ENCODE assay signal across 9 cellular contexts in the genomic region with DNA sequence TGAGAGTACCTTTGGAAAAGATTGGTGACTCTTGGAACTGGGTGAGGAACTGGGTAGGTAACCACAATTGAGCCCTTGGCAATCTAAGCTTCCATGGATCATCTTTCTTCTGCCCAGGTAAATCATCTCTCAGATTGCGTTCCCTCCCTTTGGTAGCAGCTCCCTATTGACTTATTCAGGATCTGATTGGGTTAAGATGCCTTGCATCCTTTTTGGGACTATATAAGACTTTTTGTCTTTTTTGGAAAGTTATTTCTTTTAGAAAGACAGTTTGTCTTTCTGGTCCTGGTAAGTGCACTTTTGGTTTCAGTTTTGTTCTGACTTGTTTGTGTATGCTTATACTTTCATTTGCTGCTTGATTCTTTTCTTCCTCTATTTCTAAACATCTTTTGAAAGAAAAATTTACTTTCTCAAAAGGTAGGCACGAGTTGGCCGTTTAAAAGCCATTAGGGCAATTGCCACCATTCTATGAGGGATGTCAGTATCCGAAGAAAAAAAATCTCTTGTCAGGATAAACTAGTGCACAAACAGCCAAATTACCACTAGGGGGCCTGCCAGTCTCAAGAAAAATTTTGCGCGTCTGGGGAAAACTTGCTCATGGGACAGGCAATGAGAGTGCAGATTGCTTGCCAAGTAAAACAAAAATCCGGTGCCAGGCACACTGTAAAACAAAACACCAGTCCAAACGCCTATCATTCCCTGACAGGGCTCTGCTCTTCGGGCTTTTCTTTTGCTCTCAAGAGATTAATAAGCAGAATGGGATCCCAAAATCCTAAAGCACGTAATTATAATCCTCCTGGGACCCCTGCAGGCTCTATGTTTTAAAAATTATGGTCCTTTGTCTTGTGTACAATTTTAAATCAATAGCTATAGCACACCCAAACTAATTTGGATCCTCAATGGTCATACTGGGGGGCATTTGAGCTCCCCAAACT. TPM values are rescaled to one million over a fixed set of nuclear protein-coding genes. Genes with fewer than 3 reads are reported as not detected.
DNase-seq lines count a peak whose midpoint lies in the region; ATAC-seq, FAIRE-seq and TF ChIP-seq lines count a peak whose summit lies in the region.
"Had no signal": no experiment of that assay in that cellular context is flagged by ENCODE, and none has a peak within 500 bp of the region (broad histone marks: within the 10 kb centered on the region; RNA-seq: fewer than 3 reads in every experiment).

No MANE protein-coding gene starts in this region.

- H3K4me1 ChIP-seq in CD4-positive, alpha-beta memory T cell (ENCODE audit: insufficient read depth, low read length) = peaks cover 9% of the 10 kb centered on the region
- peaks cover 7% of the 10 kb centered on the region for H3K4me1 ChIP-seq in endothelial cell of umbilical vein (ENCODE audit: control insufficient read depth, extremely low read depth, insufficient read depth, low read length)
- H3K4me1 ChIP-seq in mucosa of stomach (ENCODE audit: control insufficient read depth, insufficient read depth, low read length) = peaks cover 14% of the 10 kb centered on the region

- ATAC-seq in GM19452 (IDR thresholded peaks at IDR 0.05; ENCODE audit: unreplicated experiment) = peak; percentile 62
- ATAC-seq in activated CD8-positive, alpha-beta memory T cell treated with anti-CD3 and anti-CD28 coated beads, Interleukin-2, amount 10 ng/mL, durations not matched to agents 7 days and 5 days = peak; percentile 84

- dilution Hi-C loops in endothelial cell of umbilical vein (cut with MboI; ENCODE audit: extremely low pct_ligation_motif_present, low sequenced_read_pairs) = no loop called here

- H3K9me3 ChIP-seq in CD4-positive, alpha-beta memory T cell (ENCODE audit: control insufficient read depth in 1 of 2, low read length in 2 of 2) = no peaks in the 10 kb centered on the region
- H3K9me3 ChIP-seq in endothelial cell of umbilical vein (replicated peaks; ENCODE audit: control insufficient read depth, insufficient read depth, low read length) (no peaks in the 10 kb centered on the region), mucosa of stomach (ENCODE audit: control insufficient read depth, low read length) (no peaks in the 10 kb centered on the region)

- no peaks in the 10 kb centered on the region for H3K9me1 ChIP-seq in endothelial cell of umbilical vein (replicated peaks; ENCODE audit: control insufficient read depth, extremely low read depth, insufficient read depth, low read length)

- intact Hi-C loops in CD4-positive, alpha-beta memory T cell (cut with micrococcal nuclease) = loop anchor here (1.0 to 10.0 kb wide), 4 partner anchors 345 to 920 kb away; no protein-coding TSS in a partner anchor
- intact Hi-C loops in endothelial cell of umbilical vein (cut with micrococcal nuclease) = loop anchor here (1.0 kb wide), 2 partner anchors 345 to 526 kb away; no protein-coding TSS in a partner anchor

- POLR2A ChIA-PET in CD4-positive, alpha-beta memory T cell (lab: Charles Lee; ENCODE audit: partially characterized antibody) = interaction anchor here (1.2 kb wide), 1 partner anchor 363 kb away, joined by 3 read pairs; no protein-coding TSS in a partner anchor
- POLR2A ChIA-PET in endothelial cell of umbilical vein (lab: Charles Lee) = interaction anchor here (0.6 kb wide), 1 partner anchor 348 kb away, joined by 3 read pairs; no protein-coding TSS in a partner anchor

- no peaks in the 10 kb centered on the region for H3K27me3 ChIP-seq in CD4-positive, alpha-beta memory T cell (ENCODE audit: insufficient read depth, low read length)
- peaks cover 6 to 38% of the 10 kb centered on the region in 2 experiments for H3K27me3 ChIP-seq in endothelial cell of umbilical vein (ENCODE audit: control insufficient read depth in 2 of 2, insufficient read depth in 2 of 2, low read length in 2 of 2)
- H3K27me3 ChIP-seq in mucosa of stomach (ENCODE audit: control insufficient read depth, insufficient read depth, low read length) = no peaks in the 10 kb centered on the region

- H3K36me3 ChIP-seq in CD4-positive, alpha-beta memory T cell (ENCODE audit: insufficient read depth, low read length) = no peaks in the 10 kb centered on the region
- H3K36me3 ChIP-seq in endothelial cell of umbilical vein (ENCODE audit: control insufficient read depth in 2 of 2, extremely low read depth in 1 of 2, insufficient read depth in 2 of 2, low read length in 2 of 2) (no peaks in the 10 kb centered on the region), mucosa of stomach (ENCODE audit: control insufficient read depth, insufficient read depth, low read length) (no peaks in the 10 kb centered on the region)

- peaks cover 30 to 47% of the 10 kb centered on the region in 2 donors for H3K27me3 Mint-ChIP-seq in CD4-positive, alpha-beta memory T cell
- H3K27me3 Mint-ChIP-seq in activated CD8-positive, alpha-beta memory T cell treated with anti-CD3 and anti-CD28 coated beads, Interleukin-2, amount 10 ng/mL, durations not matched to agents 7 days and 5 days = peaks cover 42% of the 10 kb centered on the region

- BruUV-seq in endothelial cell of umbilical vein (replicated peaks; lab: Mats Ljungman, UMichigan) = no TSS peak

- peak; percentile 73 to 92 for TF ChIP-seq CTCF in endothelial cell of umbilical vein (IDR thresholded peaks at IDR 0.05; ENCODE audit: extremely low read depth in 1 of 2, insufficient read depth in 1 of 2, low read depth in 1 of 2, low read length in 2 of 2)

- peak overlapping the region; percentile 37 to 40 for H3K4me3 ChIP-seq in CD4-positive, alpha-beta memory T cell (ENCODE audit: low read length in 2 of 2)
- H3K4me3 ChIP-seq in endothelial cell of umbilical vein (replicated peaks in 1 of 3; ENCODE audit: insufficient read depth in 1 of 3, low read depth in 1 of 3, low read length in 3 of 3) = peak overlapping the region; percentile 24 to 96 (median 89)
- peak overlapping the region; percentile 29 for H3K4me3 ChIP-seq in mucosa of stomach (ENCODE audit: low read length)

- peak overlapping the region; percentile 95 for H2AFZ ChIP-seq in endothelial cell of umbilical vein (ENCODE audit: low read depth, low read length)

- peak; percentile 66 to 70 (median 68) for DNase-seq in CD4-positive, alpha-beta memory T cell
- DNase-seq in HT1080 (ENCODE audit: low read depth) (peak; percentile 82), NOMO-1 treated with dmso at 0.1 percent for 144 hours (lab: John Stamatoyannopoulos, UW; ENCODE audit: unreplicated experiment) (peak; percentile 65), endothelial cell of umbilical vein (ENCODE audit: low read depth, low spot score) (peak; percentile 96)
- DNase-seq in activated CD8-positive, alpha-beta memory T cell treated with anti-CD3 and anti-CD28 coated beads, Interleukin-2, amount 10 ng/mL, durations not matched to agents 7 days and 5 days = peak; percentile 80
- peak; percentile 12 to 49 for DNase-seq in stimulated activated CD8-positive, alpha-beta memory T cell treated with anti-CD3 and anti-CD28 coated beads, Interleukin-4, amount 100 ng/mL, for 4 hours (ENCODE audit: low read depth in 2 of 2, low spot score in 1 of 2)

- H3K27ac Mint-ChIP-seq in CD4-positive, alpha-beta memory T cell = peak overlapping the region; percentile 66 to 94 (median 92)
- H3K27ac Mint-ChIP-seq in activated CD8-positive, alpha-beta memory T cell treated with anti-CD3 and anti-CD28 coated beads, Interleukin-2, amount 10 ng/mL, durations not matched to agents 7 days and 5 days = peak overlapping the region; percentile 91

- H3K79me2 ChIP-seq in endothelial cell of umbilical vein (ENCODE audit: control insufficient read depth, insufficient read depth, low read length) = no peaks in the 10 kb centered on the region

- H3K36me3 Mint-ChIP-seq in CD4-positive, alpha-beta memory T cell = peaks cover 0 to 4% of the 10 kb centered on the region in 2 donors
- H3K36me3 Mint-ChIP-seq in activated CD8-positive, alpha-beta memory T cell treated with anti-CD3 and anti-CD28 coated beads, Interleukin-2, amount 10 ng/mL, durations not matched to agents 7 days and 5 days = no peaks in the 10 kb centered on the region

- H3K4me2 ChIP-seq in endothelial cell of umbilical vein (ENCODE audit: insufficient read depth, low read length) = peak overlapping the region; percentile 98

- peak overlapping the region; percentile 18 for H3K27ac ChIP-seq in CD4-positive, alpha-beta memory T cell (ENCODE audit: low read depth, low read length)
- H3K27ac ChIP-seq in endothelial cell of umbilical vein (ENCODE audit: insufficient read depth, low read depth, low read length) = peak overlapping the region; percentile 26

- no peaks in the 10 kb centered on the region for H4K20me1 ChIP-seq in endothelial cell of umbilical vein (replicated peaks; ENCODE audit: control insufficient read depth, extremely low read depth, insufficient read depth, low read length)

- H3K4me3 Mint-ChIP-seq in CD4-positive, alpha-beta memory T cell = peak overlapping the region; percentile 84 to 96 (median 91)
- peak overlapping the region; percentile 83 for H3K4me3 Mint-ChIP-seq in activated CD8-positive, alpha-beta memory T cell treated with anti-CD3 and anti-CD28 coated beads, Interleukin-2, amount 10 ng/mL, durations not matched to agents 7 days and 5 days

- TF ChIP-seq POLR2A in endothelial cell of umbilical vein (IDR thresholded peaks at IDR 0.05; ENCODE audit: low read depth, low read length) = no peak

- CTCF ChIA-PET in CD4-positive, alpha-beta memory T cell (lab: Charles Lee; ENCODE audit: partially characterized antibody) = interaction anchor here (0.6 to 5.0 kb wide), 19 partner anchors 8 to 892 kb away, joined by 3 to 71 read pairs (median 4); no protein-coding TSS in a partner anchor
- CTCF ChIA-PET in activated CD8-positive, alpha-beta memory T cell treated with anti-CD3 and anti-CD28 coated beads, Interleukin-2, amount 10 ng/mL, durations not matched to agents 7 days and 5 days (lab: Charles Lee) = interaction anchor here (0.8 to 2.9 kb wide), 18 partner anchors 9 to 370 kb away, joined by 3 to 17 read pairs (median 4); a partner anchor contains a TSS
- CTCF ChIA-PET in endothelial cell of umbilical vein (lab: Charles Lee) = interaction anchor here (0.5 to 4.7 kb wide), 17 partner anchors 7 to 885 kb away, joined by 3 to 97 read pairs (median 4); a partner anchor contains a TSS

- peak overlapping the region; percentile 67 for H3K9ac ChIP-seq in endothelial cell of umbilical vein (replicated peaks; ENCODE audit: extremely low read depth, insufficient read depth, low read length)
- H3K9ac ChIP-seq in mucosa of stomach (ENCODE audit: low read length) = peak overlapping the region; percentile 62

- peak; percentile 97 for FAIRE-seq in endothelial cell of umbilical vein (lab: Jason Lieb, UNC)
- FAIRE-seq: colon had no signal

- peaks cover 7 to 11% (median 9%) of the 10 kb centered on the region in 4 donors for H3K4me1 Mint-ChIP-seq in CD4-positive, alpha-beta memory T cell
- H3K4me1 Mint-ChIP-seq in activated CD8-positive, alpha-beta memory T cell treated with anti-CD3 and anti-CD28 coated beads, Interleukin-2, amount 10 ng/mL, durations not matched to agents 7 days and 5 days = peaks cover 14% of the 10 kb centered on the region

- peaks cover 0 to 2% (median 0%) of the 10 kb centered on the region in 8 donors for H3K9me3 Mint-ChIP-seq in CD4-positive, alpha-beta memory T cell
- H3K9me3 Mint-ChIP-seq in activated CD8-positive, alpha-beta memory T cell treated with anti-CD3 and anti-CD28 coated beads, Interleukin-2, amount 10 ng/mL, durations not matched to agents 7 days and 5 days (ENCODE audit: low read depth) = no peaks in the 10 kb centered on the region

RNA-seq across cellular contexts. Expression of a gene that starts 12.8 kb away (rescaled TPM):
- not detected for total RNA-seq in CD4-positive, alpha-beta memory T cell
- not detected for polyA plus RNA-seq in CD4-positive, alpha-beta memory T cell
- total RNA-seq in HT1080 (2014; rRNA removed; shearing (Covaris generic)) = not detected in 2 replicates
- not detected in 2 replicates for polyA plus RNA-seq in HT1080 (2015; cell fraction: cytosol; rRNA removed)
- polyA plus RNA-seq in HT1080 (2015; cell fraction: nucleus; rRNA removed) = not detected in 2 replicates
- total RNA-seq in activated CD8-positive, alpha-beta memory T cell treated with anti-CD3 and anti-CD28 coated beads, Interleukin-2, amount 10 ng/mL, durations not matched to agents 7 days and 5 days = not detected
- not detected in 2 replicates for total RNA-seq in endothelial cell of umbilical vein
- polyA plus RNA-seq in endothelial cell of umbilical vein = not detected in 2 replicates
- polyA plus RNA-seq in endothelial cell of umbilical vein (2011; cell fraction: cytosol; rRNA removed) = not detected in 2 replicates
- not detected in 2 replicates for polyA plus RNA-seq in endothelial cell of umbilical vein (2011; cell fraction: nucleus; rRNA removed)
- polyA plus RNA-seq in endothelial cell of umbilical vein (2012) = not detected in 2 replicates
- not detected in 2 replicates for polyA minus RNA-seq in endothelial cell of umbilical vein
- polyA minus RNA-seq in endothelial cell of umbilical vein (2011; cell fraction: cytosol; rRNA and poly(A)+ RNA removed) = not detected
- not detected in 2 replicates for polyA minus RNA-seq in endothelial cell of umbilical vein (2011; cell fraction: nucleus; rRNA and poly(A)+ RNA removed)

RNA-seq across cellular contexts. Expression of a gene that starts 45.7 kb away (rescaled TPM):
- not detected for total RNA-seq in CD4-positive, alpha-beta memory T cell
- polyA plus RNA-seq in CD4-positive, alpha-beta memory T cell = not detected
- 0.17 TPM in 1 of 2 replicates, not detected in the other for total RNA-seq in HT1080 (2014; rRNA removed; shearing (Covaris generic))
- not detected in 2 replicates for polyA plus RNA-seq in HT1080 (2015; cell fraction: cytosol; rRNA removed)
- not detected in 2 replicates for polyA plus RNA-seq in HT1080 (2015; cell fraction: nucleus; rRNA removed)
- total RNA-seq in activated CD8-positive, alpha-beta memory T cell treated with anti-CD3 and anti-CD28 coated beads, Interleukin-2, amount 10 ng/mL, durations not matched to agents 7 days and 5 days = not detected
- not detected in 2 replicates for total RNA-seq in endothelial cell of umbilical vein
- not detected in 2 replicates for polyA plus RNA-seq in endothelial cell of umbilical vein
- polyA plus RNA-seq in endothelial cell of umbilical vein (2011; cell fraction: cytosol; rRNA removed) = not detected in 2 replicates
- polyA plus RNA-seq in endothelial cell of umbilical vein (2011; cell fraction: nucleus; rRNA removed) = not detected in 2 replicates
- polyA plus RNA-seq in endothelial cell of umbilical vein (2012) = not detected in 2 replicates
- polyA minus RNA-seq in endothelial cell of umbilical vein = not detected in 2 replicates
- polyA minus RNA-seq in endothelial cell of umbilical vein (2011; cell fraction: cytosol; rRNA and poly(A)+ RNA removed) = not detected
- not detected in 2 replicates for polyA minus RNA-seq in endothelial cell of umbilical vein (2011; cell fraction: nucleus; rRNA and poly(A)+ RNA removed)

RNA-seq across cellular contexts. Expression of a gene that starts 54.0 kb away (rescaled TPM):
- total RNA-seq in CD4-positive, alpha-beta memory T cell = not detected
- not detected for polyA plus RNA-seq in CD4-positive, alpha-beta memory T cell
- total RNA-seq in HT1080 (2014; rRNA removed; shearing (Covaris generic)) = not detected in 2 replicates
- polyA plus RNA-seq in HT1080 (2015; cell fraction: cytosol; rRNA removed) = not detected in 2 replicates
- polyA plus RNA-seq in HT1080 (2015; cell fraction: nucleus; rRNA removed) = not detected in 2 replicates
- not detected for total RNA-seq in activated CD8-positive, alpha-beta memory T cell treated with anti-CD3 and anti-CD28 coated beads, Interleukin-2, amount 10 ng/mL, durations not matched to agents 7 days and 5 days
- not detected in 2 replicates for total RNA-seq in endothelial cell of umbilical vein
- not detected in 2 replicates for polyA plus RNA-seq in endothelial cell of umbilical vein
- polyA plus RNA-seq in endothelial cell of umbilical vein (2011; cell fraction: cytosol; rRNA removed) = not detected in 2 replicates
- not detected in 2 replicates for polyA plus RNA-seq in endothelial cell of umbilical vein (2011; cell fraction: nucleus; rRNA removed)
- polyA plus RNA-seq in endothelial cell of umbilical vein (2012) = not detected in 2 replicates
- not detected in 2 replicates for polyA minus RNA-seq in endothelial cell of umbilical vein
- polyA minus RNA-seq in endothelial cell of umbilical vein (2011; cell fraction: cytosol; rRNA and poly(A)+ RNA removed) = not detected
- not detected in 2 replicates for polyA minus RNA-seq in endothelial cell of umbilical vein (2011; cell fraction: nucleus; rRNA and poly(A)+ RNA removed)

Comparison
In these comparisons a context has a peak if more than half of its experiments do, and no peak if none do; other contexts are left out.
1. Peak in every context shown above with its lines: DNase-seq, ATAC-seq, H3K4me3 ChIP-seq and H3K27ac ChIP-seq.
2. DNase-seq: peak in every context shown above with its lines; median percentile 96 in endothelial cell of umbilical vein; 82 in HT1080; 80 in activated CD8-positive, alpha-beta memory T cell treated with anti-CD3 and anti-CD28 coated beads, Interleukin-2, amount 10 ng/mL, durations not matched to agents 7 days and 5 days; 68 in CD4-positive, alpha-beta memory T cell; 65 in NOMO-1 treated with dmso at 0.1 percent for 144 hours; 30 in stimulated activated CD8-positive, alpha-beta memory T cell treated with anti-CD3 and anti-CD28 coated beads, Interleukin-4, amount 100 ng/mL, for 4 hours.
3. H3K4me3 ChIP-seq: peak in every context shown above with its lines; median percentile 89 in endothelial cell of umbilical vein; 38 in CD4-positive, alpha-beta memory T cell; 29 in mucosa of stomach.